ENCODE assay signal across 8 cellular contexts in the genomic region with DNA sequence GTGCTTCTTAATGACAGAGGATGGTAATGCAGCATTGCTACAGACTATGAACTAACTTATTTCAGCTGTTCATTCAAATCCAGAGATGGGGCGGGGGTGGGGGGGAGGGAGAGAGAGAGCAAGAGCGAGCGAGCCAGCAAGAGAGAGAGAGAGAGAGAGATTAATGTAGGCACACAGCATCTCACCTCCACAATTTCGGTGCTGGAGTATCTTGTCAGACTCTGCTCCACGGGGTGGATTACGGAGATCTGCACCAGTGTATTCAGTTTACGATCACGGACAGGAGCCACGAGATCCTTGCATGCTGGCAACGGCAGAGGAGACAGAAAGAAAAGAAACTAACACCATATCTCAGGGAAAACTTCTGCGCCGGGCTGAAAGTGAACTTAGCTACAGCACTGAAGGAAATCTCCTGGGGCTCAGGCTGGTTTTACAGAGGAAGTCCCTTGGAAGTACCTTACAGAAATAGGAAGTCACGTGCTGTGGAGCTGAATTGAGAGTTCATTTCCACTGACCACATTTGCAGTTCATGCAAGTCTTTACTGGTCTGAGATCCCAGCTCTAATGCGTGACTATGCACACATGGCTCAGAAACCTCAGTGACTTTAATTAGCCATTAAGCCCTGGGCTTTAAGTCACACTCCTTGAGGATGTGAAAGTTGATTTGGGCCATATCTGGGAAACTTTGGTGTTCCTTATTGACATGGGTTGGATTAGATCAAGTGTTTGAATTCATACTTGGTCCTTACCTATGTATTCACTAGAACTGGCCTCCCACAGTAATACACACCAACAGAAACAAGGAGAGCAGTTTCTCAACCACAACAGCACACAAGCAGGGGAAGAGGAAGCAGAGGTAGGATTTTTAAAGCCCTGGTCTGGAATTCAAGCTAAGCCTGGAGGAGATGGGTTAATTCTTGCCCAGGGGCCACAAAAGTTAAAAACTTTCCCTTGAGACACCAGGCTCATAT.
DNase-seq lines count a peak whose midpoint lies in the region; ATAC-seq, FAIRE-seq and TF ChIP-seq lines count a peak whose summit lies in the region.

No MANE protein-coding gene starts in this region.

- 3 to 5% methylated on average over 14 of the region's 14 CpGs for WGBS in pancreas, 2 donors

- ATAC-seq in GM18508 (IDR thresholded peaks at IDR 0.05; ENCODE audit: insufficient read depth, unreplicated experiment): peak; percentile 47
- peak; percentile 67 for ATAC-seq in HG02884 (IDR thresholded peaks at IDR 0.05; ENCODE audit: unreplicated experiment)
- peak; percentile 16 for ATAC-seq in PC-3
- peak; percentile 73 to 80 (median 80) for ATAC-seq in pancreas

- TF ChIP-seq POLR2A in vagina (IDR thresholded peaks at IDR 0.05): no peak

- H3K9me2 ChIP-seq in PC-3 (replicated peaks; ENCODE audit: low read length): no peaks in the 10 kb centered on the region

- H2AFZ ChIP-seq in PC-3 (ENCODE audit: low read length): peak overlapping the region; percentile 66

- H3K36me3 ChIP-seq in PC-3 (ENCODE audit: low read depth, low read length) (peaks cover 9% of the 10 kb centered on the region), pancreas (no peaks in the 10 kb centered on the region), vagina (no peaks in the 10 kb centered on the region)

- CTCF ChIA-PET in PC-3 (lab: Charles Lee): no interaction called here

- no peaks in the 10 kb centered on the region for H4K20me1 ChIP-seq in PC-3 (ENCODE audit: low read length)

- H3K4me1 ChIP-seq in PC-3 (ENCODE audit: insufficient read depth, low read length) (peaks cover 56% of the 10 kb centered on the region), pancreas (peaks cover 0 to 13% (median 0%) of the 10 kb centered on the region in 3 donors), vagina (peaks cover 55% of the 10 kb centered on the region)

- in situ Hi-C loops in GM13976 (cut with MboI; ENCODE audit: low sequenced_read_pairs, unreplicated experiment): no loop called here

- intact Hi-C loops in PC-3 (cut with micrococcal nuclease): loop anchor here (2.0 to 10.0 kb wide), 6 partner anchors 27 to 439 kb away; no protein-coding TSS in a partner anchor
- intact Hi-C loops in pancreas (cut with DNase I): no loop called here
- intact Hi-C loops in vagina (cut with DNase I): no loop called here

- peak overlapping the region; percentile 97 for H3K27ac ChIP-seq in PC-3 (ENCODE audit: low read length)
- H3K27ac ChIP-seq in pancreas: peak overlapping the region in 3 of 4 donors; percentile 17 to 68 (median 65)
- peak overlapping the region; percentile 81 for H3K27ac ChIP-seq in vagina

- H3K9me3 ChIP-seq in PC-3 (ENCODE audit: low read length) (no peaks in the 10 kb centered on the region), pancreas (no peaks in the 10 kb centered on the region), vagina (no peaks in the 10 kb centered on the region)

- POLR2A ChIA-PET in PC-3 (lab: Charles Lee; ENCODE audit: unreplicated experiment): interaction anchor here (0.6 to 1.0 kb wide), 3 partner anchors 26 to 106 kb away, joined by 3 to 11 read pairs (median 6); no protein-coding TSS in a partner anchor

- TF ChIP-seq CTCF in PC-3 (conservative IDR thresholded peaks at IDR 0.05; ENCODE audit: low read depth, low read length) (no peak), foreskin fibroblast (IDR thresholded peaks at IDR 0.05; ENCODE audit: low read depth, low read length) (no peak), pancreas (IDR thresholded peaks at IDR 0.05) (no peak), vagina (IDR thresholded peaks at IDR 0.05) (no peak), GM13976 (IDR thresholded peaks at IDR 0.05; ENCODE audit: borderline replicate concordance, control extremely low read depth, extremely low read depth, insufficient read depth, missing control alignments) (no peak)

- H3K4me3 ChIP-seq in PC-3 (ENCODE audit: low read length): peak overlapping the region; percentile 64
- H3K4me3 ChIP-seq in foreskin fibroblast (ENCODE audit: low read depth in 1 of 2, low read length in 2 of 2): peak overlapping the region; percentile 48 to 74
- peak overlapping the region; percentile 4 to 43 (median 26) for H3K4me3 ChIP-seq in pancreas
- H3K4me3 ChIP-seq in vagina: peak overlapping the region; percentile 43 to 51

- BruUV-seq in PC-3 (replicated peaks; lab: Mats Ljungman, UMichigan): TSS peak; percentile 49

- H3K27me3 ChIP-seq in PC-3 (ENCODE audit: low read length) (no peaks in the 10 kb centered on the region), pancreas (no peaks in the 10 kb centered on the region), vagina (no peaks in the 10 kb centered on the region)

- no peak for FAIRE-seq in pancreas (lab: Jason Lieb, UNC)

- peak overlapping the region; percentile 79 for H3K9ac ChIP-seq in PC-3 (ENCODE audit: low read length)

- H3F3A ChIP-seq in PC-3 (ENCODE audit: low read length, unreplicated experiment): peaks cover 10% of the 10 kb centered on the region

- DNase-seq in PC-3: peak; percentile 69
- peak; percentile 38 for DNase-seq in activated T-helper 9 cell treated with anti-CD3 and anti-CD28 coated beads, Interleukin-2, amount 50 U/mL, for 16 hours (ENCODE audit: low read depth)
- peak; percentile 81 to 89 for DNase-seq in foreskin fibroblast
- peak in 3 of 6 donors; percentile 3 to 37 (median 23) for DNase-seq in pancreas
- peak in 1 of 2 donors; percentile 89 for DNase-seq in vagina (ENCODE audit: extremely low spot score in 2 of 2)
- no peak for DNase-seq in GM13976 (ENCODE audit: low spot score)

- peak overlapping the region; percentile 84 for H3K4me2 ChIP-seq in PC-3 (ENCODE audit: low read length)

- peaks cover 19% of the 10 kb centered on the region for H3K79me2 ChIP-seq in PC-3 (ENCODE audit: low read length)

Comparison
In these comparisons a context has a peak if more than half of its experiments do, and no peak if none do; other contexts are left out.
1. ATAC-seq: peak in every context shown above with its lines; median percentile 80 in pancreas; 67 in HG02884; 47 in GM18508; 16 in PC-3.